16 cellular contexts compared by ENCODE assay signal in genomic region chr2:46349115-46349547, GRCh38.
"Had no signal": no experiment of that assay in that cellular context is flagged by ENCODE, and none has a peak within 500 bp of the region (broad histone marks: within the 10 kb centered on the region; RNA-seq: fewer than 3 reads in every experiment).

No MANE protein-coding gene starts in this region.

- H3K4me3 Mint-ChIP-seq: mesothelial cell of epicardium; T-helper 1 cell treated with Interleukin-12 subunit alpha and Interleukin-12 subunit beta and Interleukin-4 antibody, amounts not matched to agents 30 μg/mL and 1 μg/mL, for 36 hours had no signal

- H3K9me3 ChIP-seq: body of pancreas, left lung, pancreas, stomach, tibial artery had no signal

- H3K27me3 ChIP-seq: body of pancreas, left lung, pancreas, stomach, tibial artery had no signal

- H3K27ac Mint-ChIP-seq: activated T-helper 2 cell treated with anti-CD3 and anti-CD28 coated beads, Interferon-gamma antibody, Interleukin-2, Interleukin-4, amounts not matched to agents 10 μg/mL and 5 μg/mL and 100 μg/mL, durations not matched to agents 14 hours and 24 hours and 36 hours; mesothelial cell of epicardium; T-helper 1 cell treated with Interleukin-12 subunit alpha and Interleukin-12 subunit beta and Interleukin-4 antibody, amounts not matched to agents 30 μg/mL and 1 μg/mL, for 36 hours had no signal

- H3K4me3 ChIP-seq: body of pancreas, left lung, pancreas, skin epidermis, stomach, tibial artery had no signal

- H3K36me3 Mint-ChIP-seq: mesothelial cell of epicardium had no signal

- ATAC-seq: body of pancreas, esophagus mucosa, left lung, pancreas had no signal

- H3K4me1 ChIP-seq: body of pancreas, pancreas had no signal

- FAIRE-seq: islet of Langerhans, pancreas had no signal

- DNase-seq: activated CD4-positive, alpha-beta T cell treated with anti-CD3 and anti-CD28 coated beads, Interleukin-2, amount 50 U/mL, for 1 hour; activated naive CD4-positive, alpha-beta T cell treated with anti-CD3 and anti-CD28 coated beads, Interleukin-2, amount 50 U/mL, for 16 hours; amniotic stem cell; body of pancreas; foreskin fibroblast; head of caudate nucleus; left lung; pancreas; stomach; tibial artery had no signal

- H3K27ac ChIP-seq: body of pancreas, pancreas, skin epidermis had no signal

- H3K9me3 Mint-ChIP-seq: activated T-helper 2 cell treated with anti-CD3 and anti-CD28 coated beads, Interferon-gamma antibody, Interleukin-2, Interleukin-4, amounts not matched to agents 10 μg/mL and 5 μg/mL and 100 μg/mL, durations not matched to agents 14 hours and 24 hours and 36 hours; mesothelial cell of epicardium; T-helper 1 cell treated with Interleukin-12 subunit alpha and Interleukin-12 subunit beta and Interleukin-4 antibody, amounts not matched to agents 30 μg/mL and 1 μg/mL, for 36 hours had no signal
